11 cellular contexts compared by ENCODE assay signal in genomic region chr9:35745569-35745968, GRCh38. TPM values are rescaled to one million over a fixed set of nuclear protein-coding genes. Genes with fewer than 3 reads are reported as not detected.
DNase-seq lines count a peak whose midpoint lies in the region; ATAC-seq and TF ChIP-seq lines count a peak whose summit lies in the region.
"Had no signal": no experiment of that assay in that cellular context is flagged by ENCODE, and none has a peak within 500 bp of the region (broad histone marks: within the 10 kb centered on the region; RNA-seq: fewer than 3 reads in every experiment).

No MANE protein-coding gene starts in this region.

- H3K4me1 Mint-ChIP-seq in CD4-positive, CD25-positive, alpha-beta regulatory T cell, result peaks cover 24 to 54% (median 49%) of the 10 kb centered on the region in 4 donors
- peaks cover 41% of the 10 kb centered on the region for H3K4me1 Mint-ChIP-seq in chondrocyte (ENCODE audit: low read depth)

- no peak for TF ChIP-seq POLR2A in body of pancreas (IDR thresholded peaks at IDR 0.05)

- H3K36me3 Mint-ChIP-seq in CD4-positive, CD25-positive, alpha-beta regulatory T cell, result peaks cover 31% of the 10 kb centered on the region
- peaks cover 20% of the 10 kb centered on the region for H3K36me3 Mint-ChIP-seq in chondrocyte (ENCODE audit: low read depth)

- peak overlapping the region; percentile 85 for H3K4me2 ChIP-seq in KMS-11
- peak overlapping the region; percentile 81 for H3K4me2 ChIP-seq in neural cell (ENCODE audit: low read length)

- H3K27ac Mint-ChIP-seq in CD4-positive, CD25-positive, alpha-beta regulatory T cell, result peak overlapping the region in 2 of 3 donors; percentile 66 to 87
- H3K27ac Mint-ChIP-seq in chondrocyte (ENCODE audit: unreplicated experiment), result no peak overlapping the region
- H3K27ac Mint-ChIP-seq: activated CD4-positive, alpha-beta T cell treated with anti-CD3 and anti-CD28 coated beads for 36 hours had no signal

- H3K4me1 ChIP-seq in CD4-positive, CD25-positive, alpha-beta regulatory T cell (ENCODE audit: control insufficient read depth, insufficient read depth, low read length, poor library complexity, severe bottlenecking), result peaks cover 43% of the 10 kb centered on the region
- peaks cover 27% of the 10 kb centered on the region for H3K4me1 ChIP-seq in KMS-11 (ENCODE audit: low read depth, poor library complexity, severe bottlenecking)
- peaks cover 36% of the 10 kb centered on the region for H3K4me1 ChIP-seq in body of pancreas

- TF ChIP-seq EP300 in neural cell (conservative IDR thresholded peaks at IDR 0.05; ENCODE audit: poor library complexity, severe bottlenecking), result no peak

- H3K79me2 ChIP-seq in KMS-11 (ENCODE audit: insufficient read depth, low read depth) (peaks cover 35% of the 10 kb centered on the region), neural cell (replicated peaks; ENCODE audit: insufficient read depth, low read length) (peaks cover 38% of the 10 kb centered on the region)

- no peaks in the 10 kb centered on the region for H3K9me3 Mint-ChIP-seq in CD4-positive, CD25-positive, alpha-beta regulatory T cell
- H3K9me3 Mint-ChIP-seq in chondrocyte (ENCODE audit: low read depth), result no peaks in the 10 kb centered on the region

- intact Hi-C loops in body of pancreas (cut with DNase I), result no loop called here

- 13 to 25% methylated on average over 1 of the region's 1 CpG for WGBS in body of pancreas, 2 donors

- H3K27me3 ChIP-seq in CD4-positive, CD25-positive, alpha-beta regulatory T cell (ENCODE audit: control insufficient read depth, insufficient read depth, low read length), result no peaks in the 10 kb centered on the region
- H3K27me3 ChIP-seq in KMS-11 (ENCODE audit: insufficient read depth, low read depth), result no peaks in the 10 kb centered on the region
- no peaks in the 10 kb centered on the region for H3K27me3 ChIP-seq in neural cell (ENCODE audit: insufficient read depth, low read depth, low read length)
- no peaks in the 10 kb centered on the region for H3K27me3 ChIP-seq in body of pancreas
- H3K27me3 ChIP-seq: pancreas had no signal

- peak overlapping the region; percentile 2 for H3K27ac ChIP-seq in CD4-positive, CD25-positive, alpha-beta regulatory T cell (ENCODE audit: insufficient read depth, low read length, poor library complexity, severe bottlenecking)
- no peak overlapping the region for H3K27ac ChIP-seq in KMS-11
- no peak overlapping the region for H3K27ac ChIP-seq in neural cell (ENCODE audit: low read length)
- no peak overlapping the region for H3K27ac ChIP-seq in body of pancreas

- no peak for ATAC-seq in CD4-positive, CD25-positive, alpha-beta regulatory T cell (ENCODE audit: low read depth in 2 of 2)
- ATAC-seq in HG02763 (IDR thresholded peaks at IDR 0.05; ENCODE audit: unreplicated experiment) (no peak), body of pancreas (no peak)
- ATAC-seq: activated CD4-positive, alpha-beta T cell treated with anti-CD3 and anti-CD28 coated beads for 36 hours; pancreas had no signal

- TF ChIP-seq RAD21 in neural cell (conservative IDR thresholded peaks at IDR 0.05), result no peak

- peaks cover 37% of the 10 kb centered on the region for H3K36me3 ChIP-seq in CD4-positive, CD25-positive, alpha-beta regulatory T cell (ENCODE audit: control insufficient read depth, insufficient read depth, low read length)
- H3K36me3 ChIP-seq in KMS-11 (ENCODE audit: insufficient read depth) (no peaks in the 10 kb centered on the region), neural cell (ENCODE audit: insufficient read depth, low read length) (no peaks in the 10 kb centered on the region), body of pancreas (replicated peaks in 1 of 2; ENCODE audit: insufficient read depth in 1 of 2, low read depth in 2 of 2) (peaks cover 0 to 6% of the 10 kb centered on the region in 2 donors)

- DNase-seq in CD4-positive, CD25-positive, alpha-beta regulatory T cell, result no peak
- no peak for DNase-seq in chondrocyte (ENCODE audit: low spot score)
- no peak for DNase-seq in NCI-H774 (lab: John Stamatoyannopoulos, UW)
- no peak for DNase-seq in C1 segment of cervical spinal cord (lab: John Stamatoyannopoulos, UW)
- DNase-seq in body of pancreas, result no peak
- DNase-seq: activated CD4-positive, alpha-beta T cell treated with anti-CD3 and anti-CD28 coated beads for 36 hours; pancreas had no signal

- H3K4me3 Mint-ChIP-seq in CD4-positive, CD25-positive, alpha-beta regulatory T cell, result peak overlapping the region in 2 of 4 donors; percentile 92 to 93
- H3K4me3 Mint-ChIP-seq in chondrocyte (ENCODE audit: unreplicated experiment), result peak overlapping the region; percentile 91

- H4K20me1 ChIP-seq in KMS-11 (ENCODE audit: insufficient read depth) (no peaks in the 10 kb centered on the region; the same call in 1 of the 2 replicates), neural cell (ENCODE audit: insufficient read depth) (no peaks in the 10 kb centered on the region)

- H3K9me3 ChIP-seq in CD4-positive, CD25-positive, alpha-beta regulatory T cell (ENCODE audit: control insufficient read depth in 2 of 2, low read length in 2 of 2), result no peaks in the 10 kb centered on the region
- H3K9me3 ChIP-seq in neural cell (ENCODE audit: low read length) (no peaks in the 10 kb centered on the region), body of pancreas (no peaks in the 10 kb centered on the region)
- H3K9me3 ChIP-seq: pancreas had no signal

- no peaks in the 10 kb centered on the region for H3F3A ChIP-seq in neural cell (ENCODE audit: insufficient read depth, low read length, poor library complexity, severe bottlenecking)

- no peak for TF ChIP-seq CTCF in KMS-11 (conservative IDR thresholded peaks at IDR 0.05; ENCODE audit: low read depth, low read length)
- no peak for TF ChIP-seq CTCF in chondrocyte (IDR thresholded peaks at IDR 0.05)
- TF ChIP-seq CTCF in neural cell (IDR thresholded peaks at IDR 0.05; ENCODE audit: poor library complexity, severe bottlenecking), result no peak
- TF ChIP-seq CTCF in body of pancreas (IDR thresholded peaks at IDR 0.05), result no peak

- H3K9me2 ChIP-seq in neural cell (ENCODE audit: insufficient read depth, low read length), result no peaks in the 10 kb centered on the region

- H3K4me3 ChIP-seq in CD4-positive, CD25-positive, alpha-beta regulatory T cell (ENCODE audit: low read depth, low read length), result peak overlapping the region; percentile 53
- no peak overlapping the region for H3K4me3 ChIP-seq in KMS-11 (IDR thresholded peaks at IDR 0.05; ENCODE audit: insufficient read depth, low read depth, low read length)
- H3K4me3 ChIP-seq in neural cell (ENCODE audit: low read length), result peak overlapping the region; percentile 93
- no peak overlapping the region for H3K4me3 ChIP-seq in body of pancreas

- H3K27me3 Mint-ChIP-seq in CD4-positive, CD25-positive, alpha-beta regulatory T cell, result no peaks in the 10 kb centered on the region
- no peaks in the 10 kb centered on the region for H3K27me3 Mint-ChIP-seq in chondrocyte (ENCODE audit: low read depth)
- H3K27me3 Mint-ChIP-seq: activated CD4-positive, alpha-beta T cell treated with anti-CD3 and anti-CD28 coated beads for 36 hours had no signal

- H2AFZ ChIP-seq in KMS-11 (ENCODE audit: low read depth) (no peak overlapping the region), neural cell (ENCODE audit: low read depth, low read length) (no peak overlapping the region)

- H3K9ac ChIP-seq in KMS-11, result no peak overlapping the region
- no peak overlapping the region for H3K9ac ChIP-seq in neural cell (ENCODE audit: low read length)

TF ChIP-seq in neural cell, 6 proteins besides CTCF, POLR2A, EP300 and RAD21 (continues in another document):
- TF ChIP-seq TAF1 (IDR thresholded peaks at IDR 0.05; ENCODE audit: low read depth) (no peak), POLR2AphosphoS5 (IDR thresholded peaks at IDR 0.05) (no peak), SMC3 (conservative IDR thresholded peaks at IDR 0.05; ENCODE audit: poor library complexity) (no peak), MXI1 (conservative IDR thresholded peaks at IDR 0.05; ENCODE audit: poor library complexity, severe bottlenecking) (no peak)

RNA-seq across cellular contexts. Expression of gene GBA2, which starts 3.5 kb away (rescaled TPM):
- total RNA-seq in CD4-positive, CD25-positive, alpha-beta regulatory T cell, result 47.9 TPM
- 10 to 100 TPM; 18.7 to 27.1 (median 21.2) TPM for polyA plus RNA-seq in CD4-positive, CD25-positive, alpha-beta regulatory T cell
- total RNA-seq in chondrocyte (50.9 to 52.1 TPM (median 51.6 TPM) in 3 replicates), body of pancreas (100 to 1,000 TPM in 1 of 2 donors, 10 to 100 TPM in 1; 54.2 to 111 TPM)
- polyA plus RNA-seq in neural cell, result 102 and 113 TPM in 2 replicates
- polyA minus RNA-seq in neural cell, result 66.0 and 79.1 TPM in 2 replicates

RNA-seq across cellular contexts. Expression of gene RGP1, which starts 3.5 kb away (rescaled TPM):
- total RNA-seq in CD4-positive, CD25-positive, alpha-beta regulatory T cell, result 22.8 TPM
- polyA plus RNA-seq in CD4-positive, CD25-positive, alpha-beta regulatory T cell, result 10 to 100 TPM in 1 of 4 donors, 1 to 10 TPM in 3; 4.6 to 10.2 (median 7.0) TPM
- total RNA-seq in chondrocyte (27.7 to 28.6 TPM (median 27.9 TPM) in 3 replicates), body of pancreas (10 to 100 TPM; 15.3 to 18.1 TPM)
- 8.1 and 9.9 TPM in 2 replicates for polyA plus RNA-seq in neural cell
- 20.2 and 24.9 TPM in 2 replicates for polyA minus RNA-seq in neural cell

RNA-seq across cellular contexts. Expression of gene MSMP, which starts 8.5 kb away (rescaled TPM):
- not detected for total RNA-seq in CD4-positive, CD25-positive, alpha-beta regulatory T cell
- under 1 TPM in 1 of 4 donors, not detected in 3; 0.69 TPM for polyA plus RNA-seq in CD4-positive, CD25-positive, alpha-beta regulatory T cell
- total RNA-seq in chondrocyte, result not detected in 3 replicates
- polyA plus RNA-seq in neural cell, result not detected in 2 replicates
- not detected in 2 replicates for polyA minus RNA-seq in neural cell
- total RNA-seq in body of pancreas, result not detected
- total RNA-seq: HT1080 had no signal

RNA-seq across cellular contexts. Expression of gene CREB3, which starts 13.1 kb away (rescaled TPM):
- total RNA-seq in CD4-positive, CD25-positive, alpha-beta regulatory T cell, result 14.6 TPM
- 10 to 100 TPM; 33.4 to 36.4 (median 34.6) TPM for polyA plus RNA-seq in CD4-positive, CD25-positive, alpha-beta regulatory T cell
- 55.5 to 63.4 TPM (median 56.7 TPM) in 3 replicates for total RNA-seq in chondrocyte
- polyA plus RNA-seq in neural cell, result 88.4 and 92.9 TPM in 2 replicates
- polyA minus RNA-seq in neural cell, result 49.9 and 50.9 TPM in 2 replicates
- total RNA-seq in body of pancreas, result 10 to 100 TPM; 31.9 to 32.6 TPM

RNA-seq across cellular contexts. Expression of gene TLN1, which starts 13.6 kb away (rescaled TPM):
- 277 TPM for total RNA-seq in CD4-positive, CD25-positive, alpha-beta regulatory T cell
- 10 to 100 TPM; 33.7 to 36.2 (median 35.9) TPM for polyA plus RNA-seq in CD4-positive, CD25-positive, alpha-beta regulatory T cell
- 490 to 684 TPM (median 655 TPM) in 3 replicates for total RNA-seq in chondrocyte
- polyA plus RNA-seq in neural cell, result 7.1 and 9.0 TPM in 2 replicates
- polyA minus RNA-seq in neural cell, result 11.9 and 13.7 TPM in 2 replicates
- 100 to 1,000 TPM in 1 of 2 donors, 10 to 100 TPM in 1; 93.7 to 130 TPM for total RNA-seq in body of pancreas

Comparison
In these comparisons a context has a peak if more than half of its experiments do, and no peak if none do; other contexts are left out.
1. H3K4me3 ChIP-seq: peak in CD4-positive, CD25-positive, alpha-beta regulatory T cell (single experiment) and neural cell (single experiment); none in KMS-11 (single experiment) and body of pancreas (0 of 2).